ENCODE assay signal across 27 cellular contexts in genomic region chr11:19866037-19866436, GRCh38.
"Had no signal": no experiment of that assay in that cellular context is flagged by ENCODE, and none has a peak within 500 bp of the region (broad histone marks: within the 10 kb centered on the region; RNA-seq: fewer than 3 reads in every experiment).

No MANE protein-coding gene starts in this region.

- FAIRE-seq: islet of Langerhans, kidney, urothelium cell line had no signal

- DNase-seq: hippocampal formation; kidney; left colon; left lung; lower lobe of right lung; mammary epithelial cell; mesendoderm; naive thymus-derived CD4-positive, alpha-beta T cell; ovary; posterior cingulate gyrus; retina; right cardiac atrium; stimulated activated CD4-positive, alpha-beta T cell treated with anti-CD3 and anti-CD28 coated beads, Interleukin-12 subunit alpha, Interleukin-12 subunit beta, amount 100 ng/mL, for 4 hours; stimulated activated CD4-positive, alpha-beta T cell treated with anti-CD3 and anti-CD28 coated beads, Interleukin-15, amount 100 ng/mL, for 24 hours; stimulated activated CD4-positive, alpha-beta T cell treated with anti-CD3 and anti-CD28 coated beads, Interleukin-2, amount 100 ng/mL, for 24 hours; stimulated activated CD4-positive, alpha-beta T cell treated with anti-CD3 and anti-CD28 coated beads, Interleukin-4, amount 100 ng/mL, for 1 hour; stimulated activated naive CD4-positive, alpha-beta T cell; testis; thyroid gland; upper lobe of right lung had no signal

- H3K4me1 ChIP-seq: left lung, prostate gland, testis, upper lobe of right lung had no signal

- ATAC-seq: left colon; left lung; lower lobe of right lung; naive thymus-derived CD4-positive, alpha-beta T cell; natural killer cell treated with Interleukin-12 subunit alpha and Interleukin-12 subunit beta and Interleukin-15 and Interleukin-18, amount 100 ng/mL, for 72 hours; right cardiac atrium; sciatic nerve; stimulated activated effector memory CD8-positive, alpha-beta T cell treated with anti-CD3 and anti-CD28 coated beads, Interleukin-12 subunit alpha, Interleukin-12 subunit beta, amount 100 ng/mL, for 72 hours; upper lobe of right lung had no signal

- H3K9me3 ChIP-seq: left lung, lower lobe of right lung, ovary, prostate gland, testis, thyroid gland, upper lobe of right lung had no signal

- H3K36me3 ChIP-seq: left lung, lower lobe of right lung, ovary, prostate gland, thyroid gland, upper lobe of right lung had no signal

- H3K27ac ChIP-seq: left lung, lower lobe of right lung, ovary, prostate gland, skin epidermis, testis, thyroid gland, upper lobe of right lung had no signal

- H3K27me3 ChIP-seq: left lung, ovary, testis, thyroid gland, upper lobe of right lung had no signal

- H3K4me3 ChIP-seq: left lung, lower lobe of right lung, ovary, prostate gland, skin epidermis, testis, thyroid gland, upper lobe of right lung had no signal
